Comparison of ENCODE assay signal across 8 cellular contexts in genomic region chr17:42566873-42567573, GRCh38. TPM values are rescaled to one million over a fixed set of nuclear protein-coding genes. Genes with fewer than 3 reads are reported as not detected.
A peak's percentile ranks its signal among the peaks of the same experiment; 100 is the strongest.
DNase-seq lines count a peak whose midpoint lies in the region; ATAC-seq, FAIRE-seq and TF ChIP-seq lines count a peak whose summit lies in the region.

A gene with protein sequence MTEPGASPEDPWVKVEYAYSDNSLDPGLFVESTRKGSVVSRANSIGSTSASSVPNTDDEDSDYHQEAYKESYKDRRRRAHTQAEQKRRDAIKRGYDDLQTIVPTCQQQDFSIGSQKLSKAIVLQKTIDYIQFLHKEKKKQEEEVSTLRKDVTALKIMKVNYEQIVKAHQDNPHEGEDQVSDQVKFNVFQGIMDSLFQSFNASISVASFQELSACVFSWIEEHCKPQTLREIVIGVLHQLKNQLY (plus strand): TSS chr17:42567100. CDS start chr17:42567125, 25 bp downstream.

- peaks cover 66% of the 10 kb centered on the region for H3K36me3 ChIP-seq in iPS-20b (ENCODE audit: insufficient read depth, low read depth, low read length)
- peaks cover 52 to 58% (median 56%) of the 10 kb centered on the region in 3 donors for H3K36me3 ChIP-seq in skeletal muscle tissue (ENCODE audit: control insufficient read depth in 3 of 3, insufficient read depth in 3 of 3, low read length in 3 of 3)

- H3K4me1 ChIP-seq in iPS-20b (ENCODE audit: insufficient read depth, low read length) (peaks cover 7% of the 10 kb centered on the region; the same call in 1 of the 2 replicates), skeletal muscle tissue (ENCODE audit: control insufficient read depth in 3 of 3, insufficient read depth in 3 of 3, low read length in 3 of 3) (peaks cover 39 to 52% (median 48%) of the 10 kb centered on the region in 3 donors)

- no peaks in the 10 kb centered on the region for H3K27me3 Mint-ChIP-seq in MCF 10A (ENCODE audit: insufficient read depth, unreplicated experiment)

- H3K4me3 ChIP-seq in iPS-20b (ENCODE audit: low read length) = peak within 1 kb of the TSS; percentile 91
- peak within 1 kb of the TSS; percentile 77 to 91 (median 91) for H3K4me3 ChIP-seq in skeletal muscle tissue (ENCODE audit: low read length in 3 of 3)

- peak within 1 kb of the TSS; percentile 90 for H3K27ac Mint-ChIP-seq in MCF 10A (ENCODE audit: low read depth, unreplicated experiment)

- peak; percentile 41 for ATAC-seq in HG03064 (IDR thresholded peaks at IDR 0.05; ENCODE audit: low read depth, unreplicated experiment)
- ATAC-seq in HG03097 (IDR thresholded peaks at IDR 0.05; ENCODE audit: low FRiP score, unreplicated experiment) = no peak

- no peak for TF ChIP-seq CTCF in VCaP (conservative IDR thresholded peaks at IDR 0.05)
- TF ChIP-seq CTCF in MCF 10A (IDR thresholded peaks at IDR 0.05; ENCODE audit: unreplicated experiment) = no peak

- H3K9ac ChIP-seq in iPS-20b (ENCODE audit: low read depth, low read length) (peak within 1 kb of the TSS; percentile 89), skeletal muscle tissue (ENCODE audit: low read depth in 1 of 3, low read length in 3 of 3) (peak within 1 kb of the TSS; percentile 81 to 95 (median 90))

- CTCF ChIA-PET in MCF 10A (lab: Yijun Ruan, JAX) = interaction anchor here (0.7 to 4.0 kb wide), 5 partner anchors 11 to 1046 kb away, joined by 3 to 17 read pairs (median 3); partner anchors contain the start of gene PSMC3IP

- intact Hi-C loops in MCF 10A (cut with micrococcal nuclease) = no loop called here

- H3K4me1 Mint-ChIP-seq in MCF 10A (ENCODE audit: insufficient read depth, unreplicated experiment) = peaks cover 13% of the 10 kb centered on the region

- FAIRE-seq in GM12891 (lab: Jason Lieb, UNC) = peak; percentile 99

- peak; percentile 9; the same call in 1 of the 2 replicates for TF ChIP-seq POLR2A in GM12891 (IDR thresholded peaks at IDR 0.05; ENCODE audit: low read depth, low read length)

- H3K36me3 Mint-ChIP-seq in MCF 10A (ENCODE audit: insufficient read depth, unreplicated experiment) = peaks cover 40% of the 10 kb centered on the region

- BruUV-seq in MCF 10A (replicated peaks; lab: Mats Ljungman, UMichigan) = no TSS peak

- no peaks in the 10 kb centered on the region for H3K9me3 Mint-ChIP-seq in MCF 10A (ENCODE audit: unreplicated experiment)

- H3K27me3 ChIP-seq in iPS-20b (ENCODE audit: insufficient read depth, low read length) (no peaks in the 10 kb centered on the region), skeletal muscle tissue (ENCODE audit: control insufficient read depth in 3 of 3, insufficient read depth in 3 of 3, low read length in 3 of 3) (no peaks in the 10 kb centered on the region)

- POLR2A ChIA-PET in MCF 10A (lab: Yijun Ruan, JAX) = interaction anchor here (0.6 to 6.2 kb wide), 11 partner anchors 10 to 373 kb away, joined by 3 to 51 read pairs (median 6); partner anchors contain the start of genes BECN1, GHDC, NAGLU and PLEKHH3

- DNase-seq in GM12891 (ENCODE audit: insufficient read length, low spot score) = peak; percentile 100
- DNase-seq in NCI-H2196 (lab: John Stamatoyannopoulos, UW; ENCODE audit: unreplicated experiment) = peak; percentile 89
- peak; percentile 90 for DNase-seq in MCF 10A (ENCODE audit: unreplicated experiment)

- H3K4me3 Mint-ChIP-seq in MCF 10A (ENCODE audit: unreplicated experiment) = peak within 1 kb of the TSS; percentile 79

- H3K9me3 ChIP-seq in iPS-20b (ENCODE audit: insufficient read depth, low read depth, low read length) (no peaks in the 10 kb centered on the region), skeletal muscle tissue (ENCODE audit: control insufficient read depth in 3 of 3, low read length in 3 of 3) (no peaks in the 10 kb centered on the region)

- peak within 1 kb of the TSS; percentile 82 for H3K27ac ChIP-seq in VCaP
- peak within 1 kb of the TSS; percentile 98 for H3K27ac ChIP-seq in iPS-20b (ENCODE audit: low read length)
- H3K27ac ChIP-seq in skeletal muscle tissue (ENCODE audit: low read depth, low read length) = peak within 1 kb of the TSS; percentile 81

TF ChIP-seq in GM12891, 5 proteins besides CTCF, POLR2A, EP300 and RAD21:
- TF ChIP-seq SPI1 (IDR thresholded peaks at IDR 0.05; ENCODE audit: low read depth, low read length) (no peak), PAX5 (IDR thresholded peaks at IDR 0.05; ENCODE audit: insufficient read depth, low read length, severe bottlenecking) (peak; percentile 91), TAF1 (IDR thresholded peaks at IDR 0.05; ENCODE audit: low read depth, low read length) (no peak; the same call in 1 of the 2 replicates), POU2F2 (IDR thresholded peaks at IDR 0.05; ENCODE audit: low read depth, low read length) (no peak), POLR2AphosphoS5 (IDR thresholded peaks at IDR 0.05; ENCODE audit: low read depth, low read length) (peak; percentile 53; the same call in 1 of the 2 replicates)

RNA-seq across cellular contexts. Expression of the gene that starts here (rescaled TPM):
- polyA plus RNA-seq in GM12891 (2012; ENCODE audit: low read depth, missing spikeins) = 30.3 TPM
- 37.3 and 39.6 TPM in 2 replicates for total RNA-seq in MCF 10A (2022)
- total RNA-seq in skeletal muscle tissue = 21.9 TPM
